In the genomic region with DNA sequence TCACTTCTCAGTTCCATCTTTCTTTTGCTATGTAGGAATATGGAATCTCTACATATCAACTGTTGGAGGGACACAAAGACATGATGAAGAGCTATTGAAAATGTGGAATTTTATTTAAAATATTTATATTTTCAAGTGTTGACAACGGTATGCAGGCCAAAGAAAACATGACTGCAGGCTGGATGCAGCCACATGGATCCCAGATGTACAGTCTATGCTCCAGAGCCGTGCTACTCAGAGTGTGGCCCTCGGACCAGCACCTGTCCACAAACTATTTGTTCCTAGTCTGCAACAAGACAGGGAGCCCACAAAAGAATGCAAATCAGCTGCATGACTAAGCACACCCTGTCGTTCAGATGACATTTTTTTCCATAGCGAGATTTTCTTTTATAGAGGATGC, we compare ENCODE assay signal across 18 cellular contexts.
DNase-seq lines count a peak whose midpoint lies in the region; ATAC-seq and FAIRE-seq lines count a peak whose summit lies in the region.
"Had no signal": no experiment of that assay in that cellular context is flagged by ENCODE, and none has a peak within 500 bp of the region (broad histone marks: within the 10 kb centered on the region; RNA-seq: fewer than 3 reads in every experiment).

No MANE protein-coding gene starts in this region.

- whole genome bisulfite sequencing in GM23248 (ENCODE audit: low coverage in 1 of 2, low lambda C conversion rate in 2 of 2, missing lambda C conversion rate in 2 of 2), 2 experiments: 68 to 72% methylated on average over 5 of the region's 5 CpGs

- H2AFZ ChIP-seq in GM23248: no peak overlapping the region

- H3K27ac ChIP-seq in GM23248: no peak overlapping the region
- H3K27ac ChIP-seq: C4-2B had no signal

- no peak overlapping the region for H3K9ac ChIP-seq in GM23248

- no peak overlapping the region for H3K4me2 ChIP-seq in GM23248 (ENCODE audit: unreplicated experiment)

- H3K4me3 ChIP-seq in skeletal muscle cell (ENCODE audit: low read depth, low read length): no peak overlapping the region
- no peak overlapping the region for H3K4me3 ChIP-seq in GM23248

- no peaks in the 10 kb centered on the region for H4K20me1 ChIP-seq in GM23248 (ENCODE audit: insufficient read depth)

- DNase-seq in LHCN-M2 (ENCODE audit: low read depth) (peak; percentile 1), brain pericyte (ENCODE audit: low read depth, low spot score) (peak; percentile 2), fibroblast of the conjunctiva (ENCODE audit: low read depth) (peak; percentile 28), skeletal muscle cell (ENCODE audit: low read depth) (peak; percentile 12), Kasumi-1 (lab: John Stamatoyannopoulos, UW) (no peak), GM23248 (no peak), RCC 7860 (ENCODE audit: low spot score) (no peak)
- DNase-seq: BE2C; CD4-positive, alpha-beta memory T cell; DND-41; GDM1; IMR-90 had no signal

- H3K36me3 ChIP-seq in GM23248 (ENCODE audit: low read depth): no peaks in the 10 kb centered on the region
- H3K36me3 ChIP-seq: BE2C had no signal

- in situ Hi-C loops in GM23248 (cut with MboI): no loop called here

- no peaks in the 10 kb centered on the region for H3K79me2 ChIP-seq in GM23248 (ENCODE audit: insufficient read depth)

- H3K9me2 ChIP-seq in GM23248 (ENCODE audit: insufficient read depth): no peaks in the 10 kb centered on the region

- no peaks in the 10 kb centered on the region; the same call in 1 of the 2 replicates for H3K27me3 ChIP-seq in GM23248 (replicated peaks; ENCODE audit: insufficient read depth)
- H3K27me3 ChIP-seq: BE2C had no signal

- FAIRE-seq in RCC 7860 (lab: Jason Lieb, UNC): no peak
- FAIRE-seq: A204.1, GM19239, H54 had no signal

- H3K4me1 ChIP-seq in GM23248 (ENCODE audit: insufficient read depth): no peaks in the 10 kb centered on the region
- H3K4me1 ChIP-seq: BE2C had no signal

- no peaks in the 10 kb centered on the region for H3F3A ChIP-seq in GM23248 (ENCODE audit: insufficient read depth)

- no peaks in the 10 kb centered on the region for H3K9me3 ChIP-seq in GM23248 (ENCODE audit: low read depth)
- H3K9me3 ChIP-seq: BE2C had no signal

- no peak for ATAC-seq in HG03196 (IDR thresholded peaks at IDR 0.05; ENCODE audit: unreplicated experiment)
- ATAC-seq: HCT116 had no signal

Comparison
In these comparisons a context has a peak if more than half of its experiments do, and no peak if none do; other contexts are left out.
1. DNase-seq: peak in LHCN-M2 (single experiment), brain pericyte (single experiment), fibroblast of the conjunctiva (single experiment) and skeletal muscle cell (single experiment); none in Kasumi-1 (0 of 2), GM23248 (single experiment) and RCC 7860 (single experiment).